Comparison of ENCODE assay signal across 14 cellular contexts in the genomic region with DNA sequence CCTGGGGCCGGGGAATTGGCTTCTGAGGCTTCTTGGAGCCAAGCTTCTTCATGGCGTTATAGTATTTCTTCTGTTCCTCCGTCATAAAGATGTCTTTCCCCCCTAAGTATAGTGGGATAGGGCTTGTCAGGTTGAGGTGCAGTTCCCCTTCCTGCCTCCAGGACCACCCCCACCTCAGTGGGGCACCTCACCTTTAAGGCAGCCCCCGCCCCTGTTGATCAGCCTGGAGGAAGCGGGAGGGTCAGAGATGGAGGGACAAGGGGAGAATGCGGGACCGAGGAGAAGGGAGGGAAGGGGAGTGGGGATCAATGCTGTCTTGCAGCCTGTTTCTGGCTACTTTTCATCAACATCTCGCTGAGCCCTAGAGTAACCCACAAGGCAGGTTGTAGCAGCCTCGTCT. TPM values are rescaled to one million over a fixed set of nuclear protein-coding genes. Genes with fewer than 3 reads are reported as not detected.
DNase-seq lines count a peak whose midpoint lies in the region; ATAC-seq and TF ChIP-seq lines count a peak whose summit lies in the region.
"Had no signal": no experiment of that assay in that cellular context is flagged by ENCODE, and none has a peak within 500 bp of the region (broad histone marks: within the 10 kb centered on the region; RNA-seq: fewer than 3 reads in every experiment).

No MANE protein-coding gene starts in this region.

- no peak overlapping the region for H3K4ac ChIP-seq in neuronal stem cell (ENCODE audit: low read length)

- H3K4me3 ChIP-seq in SK-N-SH (ENCODE audit: low read depth in 2 of 2, low read length in 1 of 2) = no peak overlapping the region
- no peak overlapping the region for H3K4me3 ChIP-seq in WERI-Rb-1 (ENCODE audit: low read depth, low read length)
- H3K4me3 ChIP-seq in neuronal stem cell (ENCODE audit: low read length in 2 of 2) = no peak overlapping the region
- H3K4me3 ChIP-seq: prostate gland had no signal

- no peak overlapping the region for H2BK120ac ChIP-seq in neuronal stem cell (ENCODE audit: low read depth, low read length)

- H2AFZ ChIP-seq in SK-N-SH (ENCODE audit: low read depth) (no peak overlapping the region), neuronal stem cell (ENCODE audit: low read length) (no peak overlapping the region)

- H2BK12ac ChIP-seq in neuronal stem cell (ENCODE audit: low read length) = peak overlapping the region; percentile 84

- H3F3A ChIP-seq in SK-N-SH (replicated peaks; ENCODE audit: insufficient read depth) = no peaks in the 10 kb centered on the region

- no peak overlapping the region for H2BK15ac ChIP-seq in neuronal stem cell (ENCODE audit: low read length)

- H3K79me1 ChIP-seq in neuronal stem cell (ENCODE audit: low read depth, low read length) = peaks cover 2% of the 10 kb centered on the region

- no peaks in the 10 kb centered on the region for H3K4me1 ChIP-seq in SK-N-SH (ENCODE audit: control insufficient read depth in 1 of 2, insufficient read depth in 2 of 2, low read depth in 1 of 2, low read length in 1 of 2)
- H3K4me1 ChIP-seq in neuronal stem cell (ENCODE audit: control insufficient read depth in 2 of 2, insufficient read depth in 1 of 2, low read depth in 1 of 2, low read length in 2 of 2) = peaks cover 0 to 2% of the 10 kb centered on the region in 2 donors
- H3K4me1 ChIP-seq: prostate gland had no signal

- no peak for TF ChIP-seq EP300 in SK-N-SH (IDR thresholded peaks at IDR 0.05; ENCODE audit: borderline replicate concordance in 1 of 2, low read depth in 1 of 2, low read length in 1 of 2)

- CTCF ChIA-PET in SK-N-SH (lab: Yijun Ruan, JAX) = interaction anchor here (0.9 to 1.4 kb wide), 4 partner anchors 9 to 82 kb away, joined by 3 to 5 read pairs (median 4); no protein-coding TSS in a partner anchor

- H3K4me2 ChIP-seq in SK-N-SH = no peak overlapping the region
- H3K4me2 ChIP-seq in neuronal stem cell (ENCODE audit: insufficient read depth, low read length, poor library complexity, severe bottlenecking) = no peak overlapping the region

- H3K9me3 ChIP-seq in SK-N-SH = no peaks in the 10 kb centered on the region
- no peaks in the 10 kb centered on the region for H3K9me3 ChIP-seq in WERI-Rb-1 (ENCODE audit: severe bottlenecking)
- peaks cover 0 to 4% of the 10 kb centered on the region in 2 donors for H3K9me3 ChIP-seq in neuronal stem cell (replicated peaks in 1 of 2; ENCODE audit: control insufficient read depth in 2 of 2, insufficient read depth in 1 of 2, low read depth in 1 of 2, low read length in 2 of 2)
- H3K9me3 ChIP-seq: prostate gland had no signal

- no peak for ATAC-seq in SK-N-SH treated with all-trans-retinoic acid at 6 μM for 48 hours
- ATAC-seq in HG03442 (IDR thresholded peaks at IDR 0.05; ENCODE audit: unreplicated experiment) = no peak
- ATAC-seq: left colon had no signal

- H3K79me2 ChIP-seq in SK-N-SH (ENCODE audit: insufficient read depth) = no peaks in the 10 kb centered on the region

- H3K14ac ChIP-seq in neuronal stem cell (ENCODE audit: low read length) = peak overlapping the region; percentile 94

- TF ChIP-seq CTCF in SK-N-SH (IDR thresholded peaks at IDR 0.05) (peak; percentile 33), WERI-Rb-1 (IDR thresholded peaks at IDR 0.05; ENCODE audit: low read depth, low read length) (peak; percentile 11; the same call in 1 of the 2 replicates)

- no peak overlapping the region for H3K23ac ChIP-seq in neuronal stem cell (ENCODE audit: low read depth, low read length, poor library complexity)

- H2BK5ac ChIP-seq in neuronal stem cell (ENCODE audit: low read length) = no peak overlapping the region

- no peak overlapping the region for H3K27ac ChIP-seq in SK-N-SH (ENCODE audit: low read depth in 2 of 2, low read length in 1 of 2)
- no peak overlapping the region for H3K27ac ChIP-seq in WERI-Rb-1
- H3K27ac ChIP-seq in neuronal stem cell (replicated peaks; ENCODE audit: low read length) = no peak overlapping the region
- H3K27ac ChIP-seq: 22Rv1, prostate gland had no signal

- POLR2A ChIA-PET in SK-N-SH (lab: Yijun Ruan, JAX) = no interaction called here

- no peak overlapping the region for H4K91ac ChIP-seq in neuronal stem cell (ENCODE audit: low read depth, low read length, poor library complexity)

- no peak overlapping the region for H4K8ac ChIP-seq in neuronal stem cell (ENCODE audit: low read depth, low read length)

- DNase-seq in SK-N-SH = no peak
- no peak for DNase-seq in WERI-Rb-1
- no peak for DNase-seq in neuronal stem cell (ENCODE audit: low spot score)
- no peak for DNase-seq in activated CD8-positive, alpha-beta memory T cell treated with anti-CD3 and anti-CD28 coated beads for 24 hours
- DNase-seq: activated naive CD4-positive, alpha-beta T cell treated with anti-CD3 and anti-CD28 coated beads, Interleukin-2, amount 50 U/mL, for 16 hours; central memory CD4-positive, alpha-beta T cell; left colon; NCI-H2029; NCI-H82; Right ventricle myocardium superior had no signal

- TF ChIP-seq RAD21 in SK-N-SH (IDR thresholded peaks at IDR 0.05; ENCODE audit: low read length) = no peak

- 69% methylated on average over 9 of the region's 9 CpGs for WGBS in SK-N-SH (ENCODE audit: low lambda C conversion rate)
- WGBS in neuronal stem cell (ENCODE audit: extremely low coverage in 2 of 2, insufficient read length in 2 of 2, insufficient replicate concordance in 1 of 2), 2 donors = no CpG with 5 or more reads among the region's 9 CpGs

- H3K27me3 ChIP-seq in SK-N-SH (ENCODE audit: insufficient read depth) (no peaks in the 10 kb centered on the region), WERI-Rb-1 (ENCODE audit: insufficient read depth, low read depth, severe bottlenecking) (no peaks in the 10 kb centered on the region), neuronal stem cell (ENCODE audit: control insufficient read depth in 3 of 3, insufficient read depth in 3 of 3, low read depth in 1 of 3, low read length in 3 of 3) (peaks cover 0 to 5% (median 0%) of the 10 kb centered on the region in 3 experiments)

- no peak overlapping the region for H3K18ac ChIP-seq in neuronal stem cell (ENCODE audit: low read length)

- no peaks in the 10 kb centered on the region for H3K9me2 ChIP-seq in SK-N-SH

- H2AK5ac ChIP-seq in neuronal stem cell (ENCODE audit: low read depth, low read length) = no peak overlapping the region

- H3K36me3 ChIP-seq in SK-N-SH (replicated peaks in 1 of 2; ENCODE audit: control insufficient read depth in 1 of 2, insufficient read depth in 2 of 2, low read length in 1 of 2) = no peaks in the 10 kb centered on the region
- H3K36me3 ChIP-seq in WERI-Rb-1 = no peaks in the 10 kb centered on the region
- peaks cover 0 to 6% of the 10 kb centered on the region in 2 donors for H3K36me3 ChIP-seq in neuronal stem cell (replicated peaks in 1 of 2; ENCODE audit: control insufficient read depth in 2 of 2, insufficient read depth in 2 of 2, low read length in 2 of 2)
- H3K36me3 ChIP-seq: prostate gland had no signal

- H3K9ac ChIP-seq in SK-N-SH = no peak overlapping the region
- no peak overlapping the region for H3K9ac ChIP-seq in neuronal stem cell (ENCODE audit: low read depth, low read length, poor library complexity)

- H4K20me1 ChIP-seq in SK-N-SH (ENCODE audit: insufficient read depth) = no peaks in the 10 kb centered on the region

TF ChIP-seq in SK-N-SH, 30 proteins besides CTCF, POLR2A, EP300 and RAD21 (continues in another document):
- TF ChIP-seq NFIC (IDR thresholded peaks at IDR 0.05; ENCODE audit: borderline replicate concordance) = no peak
- TF ChIP-seq, protein P1, sequence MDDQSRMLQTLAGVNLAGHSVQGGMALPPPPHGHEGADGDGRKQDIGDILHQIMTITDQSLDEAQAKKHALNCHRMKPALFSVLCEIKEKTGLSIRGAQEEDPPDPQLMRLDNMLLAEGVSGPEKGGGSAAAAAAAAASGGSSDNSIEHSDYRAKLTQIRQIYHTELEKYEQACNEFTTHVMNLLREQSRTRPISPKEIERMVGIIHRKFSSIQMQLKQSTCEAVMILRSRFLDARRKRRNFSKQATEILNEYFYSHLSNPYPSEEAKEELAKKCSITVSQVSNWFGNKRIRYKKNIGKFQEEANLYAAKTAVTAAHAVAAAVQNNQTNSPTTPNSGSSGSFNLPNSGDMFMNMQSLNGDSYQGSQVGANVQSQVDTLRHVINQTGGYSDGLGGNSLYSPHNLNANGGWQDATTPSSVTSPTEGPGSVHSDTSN (IDR thresholded peaks at IDR 0.05) = no peak

TF ChIP-seq in SK-N-SH treated with all-trans-retinoic acid at 6 μM for 48 hours, 23 proteins besides CTCF, POLR2A, EP300 and RAD21 (continues in another document):
- no peak for TF ChIP-seq GLIS3 (CRISPR knock-in tag; IDR thresholded peaks at IDR 0.05)
- no peak for TF ChIP-seq ZFP30 (CRISPR knock-in tag; IDR thresholded peaks at IDR 0.05)
- TF ChIP-seq ISL1 (CRISPR knock-in tag; IDR thresholded peaks at IDR 0.05) = no peak
- no peak for TF ChIP-seq ARNTL (CRISPR knock-in tag; IDR thresholded peaks at IDR 0.05; ENCODE audit: borderline replicate concordance, low read depth)
- no peak for TF ChIP-seq BACH2 (CRISPR knock-in tag; IDR thresholded peaks at IDR 0.05; ENCODE audit: borderline replicate concordance)
- TF ChIP-seq TCF4 (CRISPR knock-in tag; IDR thresholded peaks at IDR 0.05; ENCODE audit: borderline replicate concordance) = no peak
- TF ChIP-seq ZNF565 (CRISPR knock-in tag; conservative IDR thresholded peaks at IDR 0.05; ENCODE audit: low read depth) = no peak

RNA-seq across cellular contexts. Expression of a gene that starts 11.6 kb away (rescaled TPM):
- 0.06 and 0.10 TPM in 2 replicates for polyA plus RNA-seq in SK-N-SH (2012; rRNA removed)
- polyA plus RNA-seq in SK-N-SH (2012; cell fraction: cytosol; rRNA removed) = 0.08 and 0.30 TPM in 2 replicates
- 0.08 TPM in 1 of 2 replicates, not detected in the other for polyA plus RNA-seq in SK-N-SH (2012; cell fraction: nucleus; rRNA removed)
- 0.71 TPM for polyA plus RNA-seq in neuronal stem cell (2013, experiment 1 of 2)
- 0.79 TPM for polyA plus RNA-seq in neuronal stem cell (2013, experiment 2 of 2)

RNA-seq across cellular contexts. Expression of a gene that starts 25.1 kb away (rescaled TPM):
- not detected in 2 replicates for polyA plus RNA-seq in SK-N-SH (2012; rRNA removed)
- polyA plus RNA-seq in SK-N-SH (2012; cell fraction: cytosol; rRNA removed) = not detected in 2 replicates
- not detected in 2 replicates for polyA plus RNA-seq in SK-N-SH (2012; cell fraction: nucleus; rRNA removed)
- polyA plus RNA-seq in neuronal stem cell (2013, experiment 1 of 2) = 0.08 TPM
- polyA plus RNA-seq in neuronal stem cell (2013, experiment 2 of 2) = 0.24 TPM

RNA-seq across cellular contexts. Expression of a gene that starts 29.0 kb away (rescaled TPM):
- polyA plus RNA-seq in SK-N-SH (2012; rRNA removed) = not detected in 2 replicates
- under 0.01 TPM in 1 of 2 replicates, not detected in the other for polyA plus RNA-seq in SK-N-SH (2012; cell fraction: cytosol; rRNA removed)
- not detected in 2 replicates for polyA plus RNA-seq in SK-N-SH (2012; cell fraction: nucleus; rRNA removed)
- polyA plus RNA-seq in neuronal stem cell (2013, experiment 1 of 2) = 3.9 TPM
- polyA plus RNA-seq in neuronal stem cell (2013, experiment 2 of 2) = 3.8 TPM

RNA-seq across cellular contexts. Expression of a gene that starts 32.7 kb away (rescaled TPM):
- not detected in 2 replicates for polyA plus RNA-seq in SK-N-SH (2012; rRNA removed)
- not detected in 2 replicates for polyA plus RNA-seq in SK-N-SH (2012; cell fraction: cytosol; rRNA removed)
- polyA plus RNA-seq in SK-N-SH (2012; cell fraction: nucleus; rRNA removed) = not detected in 2 replicates
- polyA plus RNA-seq in neuronal stem cell (2013, experiment 1 of 2) = not detected
- polyA plus RNA-seq in neuronal stem cell (2013, experiment 2 of 2) = not detected

RNA-seq across cellular contexts. Expression of a gene that starts 47.4 kb away (rescaled TPM):
- not detected in 2 replicates for polyA plus RNA-seq in SK-N-SH (2012; rRNA removed)
- not detected in 2 replicates for polyA plus RNA-seq in SK-N-SH (2012; cell fraction: cytosol; rRNA removed)
- not detected in 2 replicates for polyA plus RNA-seq in SK-N-SH (2012; cell fraction: nucleus; rRNA removed)
- not detected for polyA plus RNA-seq in neuronal stem cell (2013, experiment 1 of 2)
- polyA plus RNA-seq in neuronal stem cell (2013, experiment 2 of 2) = not detected
